19 cellular contexts compared by ENCODE assay signal in the genomic region with DNA sequence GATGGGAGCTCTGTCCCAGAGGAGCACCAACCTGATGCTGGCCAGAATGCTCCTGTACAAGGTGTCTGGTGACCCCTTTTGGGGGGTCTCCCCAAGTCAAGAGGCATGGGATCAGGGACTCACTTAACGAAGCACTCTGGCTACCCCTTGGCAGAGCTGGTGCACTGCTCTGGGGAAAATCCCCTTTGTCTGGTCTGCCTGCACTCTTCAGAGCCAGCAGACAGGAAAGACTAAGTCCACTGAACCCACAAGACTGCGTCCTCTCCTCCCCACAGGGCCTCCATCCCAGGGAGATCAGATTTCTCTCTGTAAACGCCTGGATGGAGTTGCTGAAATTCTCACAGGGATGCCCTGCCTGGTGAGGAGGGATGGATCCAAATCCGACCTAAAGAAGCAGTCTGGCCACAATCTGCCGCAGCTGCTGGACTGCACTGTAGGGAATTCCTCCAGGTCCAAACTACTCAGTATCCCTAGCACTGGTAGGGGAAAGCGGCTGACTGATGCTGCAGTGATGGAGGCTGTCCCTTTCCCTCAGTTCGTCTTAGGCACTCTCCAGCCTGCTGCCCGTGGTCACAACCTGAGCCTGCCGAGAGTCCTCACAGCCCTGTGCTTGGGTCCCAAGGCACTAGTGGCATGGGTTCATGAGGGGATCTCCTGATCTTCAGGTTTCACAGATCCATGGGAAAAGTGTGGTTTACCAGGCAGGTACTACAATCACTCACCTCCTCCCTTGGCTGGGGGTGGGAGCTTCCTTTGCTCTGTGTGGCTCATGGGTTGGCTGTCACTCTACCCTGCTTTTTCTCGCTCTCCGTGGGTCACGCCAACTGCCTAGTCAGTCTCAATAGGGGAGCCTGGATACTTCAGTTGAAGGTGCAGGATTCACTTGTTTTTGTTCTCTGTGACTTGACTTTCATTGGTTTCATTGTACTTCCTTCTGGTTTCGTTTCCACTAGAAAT.
DNase-seq lines count a peak whose midpoint lies in the region; ATAC-seq and TF ChIP-seq lines count a peak whose summit lies in the region.
"Had no signal": no experiment of that assay in that cellular context is flagged by ENCODE, and none has a peak within 500 bp of the region (broad histone marks: within the 10 kb centered on the region; RNA-seq: fewer than 3 reads in every experiment).

No MANE protein-coding gene starts in this region.

- no peak overlapping the region for H2BK120ac ChIP-seq in H9 (ENCODE audit: low read depth, low read length, poor library complexity, severe bottlenecking)

- no peak overlapping the region for H3K9ac ChIP-seq in H9 (ENCODE audit: extremely low read depth, insufficient read length, low read length)

- no peaks in the 10 kb centered on the region for H4K20me1 ChIP-seq in H9 (ENCODE audit: control insufficient read depth, insufficient read depth, insufficient read length)

- H3K9me3 ChIP-seq in H9 (ENCODE audit: control insufficient read depth, low read depth, low read length): no peaks in the 10 kb centered on the region

- H3K4ac ChIP-seq in H9 (ENCODE audit: low read depth, low read length): no peak overlapping the region

- H3K27ac Mint-ChIP-seq in H9: no peak overlapping the region
- no peak overlapping the region for H3K27ac Mint-ChIP-seq in activated T-helper 17 cell treated with anti-CD3 and anti-CD28 coated beads, Interleukin-2, amount 50 U/mL, for 72 hours
- H3K27ac Mint-ChIP-seq: CD14-positive monocyte, IgD-negative memory B cell had no signal

- H2BK15ac ChIP-seq in H9 (ENCODE audit: low read depth, low read length): no peak overlapping the region

- H2BK12ac ChIP-seq in H9 (ENCODE audit: insufficient read length, low read depth, low read length): no peak overlapping the region

- no peak for TF ChIP-seq CTCF in H9 (conservative IDR thresholded peaks at IDR 0.05)

- H3K4me2 ChIP-seq in H9 (ENCODE audit: insufficient read depth, insufficient read length, low read length): no peak overlapping the region

- no peak overlapping the region for H3K4me3 Mint-ChIP-seq in H9
- no peak overlapping the region for H3K4me3 Mint-ChIP-seq in activated T-helper 17 cell treated with anti-CD3 and anti-CD28 coated beads, Interleukin-2, amount 50 U/mL, for 72 hours
- H3K4me3 Mint-ChIP-seq: CD14-positive monocyte, IgD-negative memory B cell had no signal

- no peak overlapping the region for H4K91ac ChIP-seq in H9 (ENCODE audit: insufficient read length, low read depth, low read length)

- no CpG with 5 or more reads among the region's 13 CpGs for WGBS in H9 (ENCODE audit: extremely low coverage, insufficient read length, low lambda C conversion rate)

- H3K14ac ChIP-seq in H9 (ENCODE audit: insufficient read depth, low read length): peak overlapping the region; percentile 55; the same call in 1 of the 2 replicates

- H3K27ac ChIP-seq in H9 (ENCODE audit: insufficient read length, low read depth, low read length): no peak overlapping the region
- H3K27ac ChIP-seq: SK-N-MC had no signal

- H3K27me3 ChIP-seq in H9 (ENCODE audit: insufficient read depth, low read length): no peaks in the 10 kb centered on the region

- no peaks in the 10 kb centered on the region for H3K4me1 ChIP-seq in H9 (ENCODE audit: insufficient read depth, low read length)

- no peak overlapping the region for H3K18ac ChIP-seq in H9 (ENCODE audit: insufficient read length, low read depth, low read length)

- no peaks in the 10 kb centered on the region for H3K79me1 ChIP-seq in H9 (ENCODE audit: insufficient read depth, low read depth, low read length, poor library complexity, severe bottlenecking)

- H3K9me3 Mint-ChIP-seq in H9: peaks cover 6% of the 10 kb centered on the region in 2 experiments; a peak in 4 of 5 replicates
- H3K9me3 Mint-ChIP-seq in activated T-helper 17 cell treated with anti-CD3 and anti-CD28 coated beads, Interleukin-2, amount 50 U/mL, for 72 hours: peaks cover 14% of the 10 kb centered on the region

- no peak overlapping the region for H2AFZ ChIP-seq in H9 (ENCODE audit: low read length)

- no peak overlapping the region for H2AK5ac ChIP-seq in H9 (ENCODE audit: insufficient read length, low read length)

- H3T11ph ChIP-seq in H9 (ENCODE audit: low read length): no peak overlapping the region

- no peak overlapping the region for H4K8ac ChIP-seq in H9 (replicated peaks; ENCODE audit: insufficient read length, low read depth, low read length)

- H3K56ac ChIP-seq in H9 (ENCODE audit: insufficient read length, low read depth, low read length): no peak overlapping the region

- H2BK20ac ChIP-seq in H9 (ENCODE audit: low read depth, low read length, poor library complexity, severe bottlenecking): no peak overlapping the region

- peak; percentile 43 for ATAC-seq in GM18511 (IDR thresholded peaks at IDR 0.05; ENCODE audit: unreplicated experiment)
- ATAC-seq in activated T-helper 17 cell treated with anti-CD3 and anti-CD28 coated beads, Interleukin-2, amount 50 U/mL, for 72 hours (replicated peaks): peak; percentile 16
- no peak for ATAC-seq in HG02763 (IDR thresholded peaks at IDR 0.05; ENCODE audit: unreplicated experiment)

- no peaks in the 10 kb centered on the region for H3K27me3 Mint-ChIP-seq in H9 (ENCODE audit: low read depth)
- H3K27me3 Mint-ChIP-seq in activated T-helper 17 cell treated with anti-CD3 and anti-CD28 coated beads, Interleukin-2, amount 50 U/mL, for 72 hours: peaks cover 8% of the 10 kb centered on the region

- no peak overlapping the region for H2BK5ac ChIP-seq in H9 (ENCODE audit: insufficient read length, low read length)

- H4K5ac ChIP-seq in H9 (ENCODE audit: insufficient read length, low read depth, low read length): no peak overlapping the region

- H3K79me2 ChIP-seq in H9 (ENCODE audit: insufficient read depth, low read length): no peaks in the 10 kb centered on the region

- H3K4me1 Mint-ChIP-seq in H9: peaks cover 2 to 6% of the 10 kb centered on the region in 2 experiments; a peak in 2 of 4 replicates
- H3K4me1 Mint-ChIP-seq in activated T-helper 17 cell treated with anti-CD3 and anti-CD28 coated beads, Interleukin-2, amount 50 U/mL, for 72 hours: peaks cover 3% of the 10 kb centered on the region
- H3K4me1 Mint-ChIP-seq: CD14-positive monocyte, IgD-negative memory B cell had no signal

- no peaks in the 10 kb centered on the region for H3K23me2 ChIP-seq in H9 (ENCODE audit: insufficient read length, low read depth, low read length, poor library complexity, severe bottlenecking)

- no peak for DNase-seq in H9
- DNase-seq in myocyte (ENCODE audit: low read depth): peak; percentile 41
- no peak for DNase-seq in stimulated activated naive CD4-positive, alpha-beta T cell treated with Interleukin-2 at 50 U/mL for 16 hours (lab: John Stamatoyannopoulos, UW)
- DNase-seq in HK-2 (ENCODE audit: unreplicated experiment): no peak
- DNase-seq in SKM-1 treated with dmso at 0.1 percent for 144 hours (lab: John Stamatoyannopoulos, UW; ENCODE audit: unreplicated experiment): no peak
- DNase-seq: ACHN, AML-193, Kasumi-1, NCI-H1105 treated with DMSO at 0.1 percent for 48 hours, NCI-H187 treated with DMSO at 0.1 percent for 48 hours, NCI-H2171, NCI-H446, T-helper 1 cell had no signal

- H3K23ac ChIP-seq in H9 (ENCODE audit: insufficient read length, low read depth, low read length): no peak overlapping the region

- H3K36me3 Mint-ChIP-seq in H9 (ENCODE audit: insufficient read depth in 1 of 3, low read depth in 3 of 3): peaks cover 0 to 4% (median 2%) of the 10 kb centered on the region in 3 experiments; a peak in 2 of 7 replicates
- no peaks in the 10 kb centered on the region for H3K36me3 Mint-ChIP-seq in activated T-helper 17 cell treated with anti-CD3 and anti-CD28 coated beads, Interleukin-2, amount 50 U/mL, for 72 hours (ENCODE audit: low read depth)
- H3K36me3 Mint-ChIP-seq: CD14-positive monocyte, IgD-negative memory B cell had no signal
